In the genomic region with DNA sequence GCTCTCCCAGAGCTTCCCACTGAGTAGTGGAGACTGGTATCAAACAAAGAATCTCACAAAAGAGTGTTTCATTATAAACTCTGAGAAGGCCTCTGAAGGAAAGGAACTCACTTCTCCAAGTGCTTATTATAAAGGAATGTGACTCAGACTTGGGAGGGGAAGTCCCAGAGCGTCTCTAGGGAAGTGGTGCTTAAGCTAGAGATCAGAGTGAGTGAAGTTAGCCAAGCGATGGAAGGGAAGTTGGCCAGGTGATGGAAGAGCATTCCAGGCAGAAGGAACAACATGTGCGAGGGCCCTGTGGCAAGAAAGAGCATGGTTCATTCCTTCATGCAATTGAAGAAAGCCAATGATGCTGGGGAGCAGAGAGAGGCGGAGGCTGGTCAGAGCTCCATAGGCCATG, we compare ENCODE assay signal across 12 cellular contexts. TPM values are rescaled to one million over a fixed set of nuclear protein-coding genes. Genes with fewer than 3 reads are reported as not detected.
A peak's percentile ranks its signal among the peaks of the same experiment; 100 is the strongest.
DNase-seq lines count a peak whose midpoint lies in the region; TF ChIP-seq lines count a peak whose summit lies in the region.
"Had no signal": no experiment of that assay in that cellular context is flagged by ENCODE, and none has a peak within 500 bp of the region (broad histone marks: within the 10 kb centered on the region; RNA-seq: fewer than 3 reads in every experiment).

No MANE protein-coding gene starts in this region.

- no peak overlapping the region for H3K4me3 ChIP-seq in AG04449 (ENCODE audit: low read depth, low read length)
- no peak overlapping the region for H3K4me3 ChIP-seq in GM23248
- H3K4me3 ChIP-seq in fibroblast of pulmonary artery (replicated peaks; ENCODE audit: low read depth, low read length) = no peak overlapping the region

- H3K36me3 Mint-ChIP-seq in nephron progenitor cell (ENCODE audit: low read depth) = peaks cover 23% of the 10 kb centered on the region
- peaks cover 2% of the 10 kb centered on the region for H3K36me3 Mint-ChIP-seq in progenitor cell of endocrine pancreas (ENCODE audit: insufficient read depth)

- H3K9me3 Mint-ChIP-seq in nephron progenitor cell (peaks cover 11% of the 10 kb centered on the region), progenitor cell of endocrine pancreas (ENCODE audit: low read depth) (peaks cover 1% of the 10 kb centered on the region)
- H3K9me3 Mint-ChIP-seq: stimulated activated naive CD8-positive, alpha-beta T cell treated with anti-CD3 and anti-CD28 coated beads, Interleukin-15, Interleukin-2, amounts not matched to agents 100 ng/mL and 50 ng/mL, for 24 hours had no signal

- H3K27ac Mint-ChIP-seq in nephron progenitor cell (no peak overlapping the region), progenitor cell of endocrine pancreas (no peak overlapping the region)
- H3K27ac Mint-ChIP-seq: B cell; stimulated activated naive CD8-positive, alpha-beta T cell treated with anti-CD3 and anti-CD28 coated beads, Interleukin-15, Interleukin-2, amounts not matched to agents 100 ng/mL and 50 ng/mL, for 24 hours had no signal

- H3K27me3 Mint-ChIP-seq in nephron progenitor cell (ENCODE audit: low read depth, poor library complexity) (no peaks in the 10 kb centered on the region), progenitor cell of endocrine pancreas (no peaks in the 10 kb centered on the region)

- no peak for TF ChIP-seq CTCF in AG04449 (IDR thresholded peaks at IDR 0.05; ENCODE audit: insufficient read depth, low read length, missing control alignments)
- no peak for TF ChIP-seq CTCF in fibroblast of pulmonary artery (IDR thresholded peaks at IDR 0.05; ENCODE audit: low read length, missing control alignments)
- no peak for TF ChIP-seq CTCF in nephron progenitor cell (IDR thresholded peaks at IDR 0.05)
- TF ChIP-seq CTCF in progenitor cell of endocrine pancreas (IDR thresholded peaks at IDR 0.05; ENCODE audit: unreplicated experiment) = no peak

- POLR2A ChIA-PET in AG04449 (lab: Yijun Ruan, JAX) = no interaction called here

- no peak overlapping the region for H3K9ac ChIP-seq in GM23248

- in situ Hi-C loops in GM23248 (cut with MboI) = loop anchor here (10.0 kb wide), 1 partner anchor 136 kb away; no protein-coding TSS in a partner anchor

- H3K4me1 Mint-ChIP-seq in nephron progenitor cell (peaks cover 5% of the 10 kb centered on the region), progenitor cell of endocrine pancreas (ENCODE audit: low read depth) (peaks cover 4% of the 10 kb centered on the region)

- no peaks in the 10 kb centered on the region for H3K9me2 ChIP-seq in GM23248 (ENCODE audit: insufficient read depth)

- H3K4me3 Mint-ChIP-seq in nephron progenitor cell = no peak overlapping the region
- no peak overlapping the region for H3K4me3 Mint-ChIP-seq in progenitor cell of endocrine pancreas (ENCODE audit: low read depth)
- H3K4me3 Mint-ChIP-seq: B cell; stimulated activated naive CD8-positive, alpha-beta T cell treated with anti-CD3 and anti-CD28 coated beads, Interleukin-15, Interleukin-2, amounts not matched to agents 100 ng/mL and 50 ng/mL, for 24 hours had no signal

- peaks cover 26% of the 10 kb centered on the region for H3K79me2 ChIP-seq in GM23248 (ENCODE audit: insufficient read depth)

- peaks cover 20% of the 10 kb centered on the region; the same call in 1 of the 2 replicates for H3K4me1 ChIP-seq in GM23248 (ENCODE audit: insufficient read depth)

- H3F3A ChIP-seq in GM23248 (ENCODE audit: insufficient read depth) = peaks cover 19% of the 10 kb centered on the region

- H3K27me3 ChIP-seq in GM23248 (replicated peaks; ENCODE audit: insufficient read depth) = no peaks in the 10 kb centered on the region

- CTCF ChIA-PET in AG04449 (lab: Yijun Ruan, JAX) = interaction anchor here (1.6 kb wide), 1 partner anchor 131 kb away, joined by 7 read pairs; no protein-coding TSS in a partner anchor

- WGBS in GM23248 (ENCODE audit: low coverage in 1 of 2, low lambda C conversion rate in 2 of 2, missing lambda C conversion rate in 2 of 2), 2 experiments = 44 to 46% methylated on average over 4 of the region's 4 CpGs

- no peaks in the 10 kb centered on the region for H4K20me1 ChIP-seq in GM23248 (ENCODE audit: insufficient read depth)

- no peak overlapping the region for H3K27ac ChIP-seq in GM23248

- H2AFZ ChIP-seq in GM23248 = no peak overlapping the region

- DNase-seq in AG04449 (ENCODE audit: low read depth, low spot score) (peak; percentile 45), GM23248 (peak; percentile 74), RKO (ENCODE audit: low spot score) (peak; percentile 60), fibroblast of pulmonary artery (ENCODE audit: low read depth) (peak; percentile 62), nephron progenitor cell (no peak), DMS 273 treated with DMSO at 0.1 percent for 48 hours (lab: John Stamatoyannopoulos, UW) (no peak), progenitor cell of endocrine pancreas (ENCODE audit: low spot score, unreplicated experiment) (no peak), islet precursor cell (no peak)
- DNase-seq: activated CD4-positive, alpha-beta T cell treated with anti-CD3 and anti-CD28 coated beads for 4 hours; Karpas-422 had no signal

- no peaks in the 10 kb centered on the region for H3K36me3 ChIP-seq in GM23248 (ENCODE audit: low read depth)

- H3K9me3 ChIP-seq in GM23248 (ENCODE audit: low read depth) = no peaks in the 10 kb centered on the region

- no peak overlapping the region for H3K4me2 ChIP-seq in GM23248 (ENCODE audit: unreplicated experiment)

RNA-seq across cellular contexts. Expression of a gene that starts 2.3 kb away (rescaled TPM):
- 4.1 and 4.8 TPM in 2 replicates for total RNA-seq in GM23248 (2014; rRNA removed; shearing (Covaris generic))
- polyA plus RNA-seq in GM23248 (2016; fragmentation: Nextera tagmentation; extraction: Ambion mirVana) = 5.2 and 5.4 TPM in 2 replicates
- total RNA-seq in progenitor cell of endocrine pancreas = 4.0 and 7.0 TPM in 2 replicates

Comparison
In these comparisons a context has a peak if more than half of its experiments do, and no peak if none do; other contexts are left out.
1. DNase-seq: peak in AG04449 (single experiment), GM23248 (single experiment), RKO (single experiment) and fibroblast of pulmonary artery (single experiment); none in nephron progenitor cell (single experiment), DMS 273 treated with DMSO at 0.1 percent for 48 hours (single experiment), progenitor cell of endocrine pancreas (single experiment) and islet precursor cell (single experiment).